29 cellular contexts compared by ENCODE assay signal in the genomic region with DNA sequence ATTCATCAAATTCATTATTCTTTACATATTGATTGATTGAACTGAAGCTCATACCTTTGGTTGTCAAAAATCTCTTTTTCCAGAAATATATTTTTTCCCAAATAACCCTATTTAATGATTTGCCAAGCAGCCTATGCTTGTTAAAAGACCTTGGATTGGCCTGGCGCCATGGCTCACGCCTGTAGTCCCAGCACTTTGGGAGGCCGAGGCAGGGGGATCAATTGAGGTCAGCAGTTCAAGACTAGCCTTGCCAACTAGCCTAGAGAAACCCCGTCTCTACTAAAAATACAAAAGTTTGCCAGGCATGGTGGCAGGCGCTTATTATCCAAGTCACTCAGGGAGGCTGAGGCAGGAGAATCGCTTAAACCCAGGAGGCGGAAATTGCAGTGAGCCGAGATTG.
DNase-seq lines count a peak whose midpoint lies in the region; ATAC-seq and TF ChIP-seq lines count a peak whose summit lies in the region.
"Had no signal": no experiment of that assay in that cellular context is flagged by ENCODE, and none has a peak within 500 bp of the region (broad histone marks: within the 10 kb centered on the region; RNA-seq: fewer than 3 reads in every experiment).

No MANE protein-coding gene starts in this region.

- no peaks in the 10 kb centered on the region for H3K4me1 ChIP-seq in GM23338 (ENCODE audit: insufficient read depth)
- H3K4me1 ChIP-seq: A549; BE2C; BLaER1; BLaER1 treated with 17β-estradiol and CSF1 and Interleukin-3, amounts not matched to agents 10 nM and 100 nM; Caco-2 had no signal

- no peak overlapping the region for H3K4me2 ChIP-seq in GM23338
- H3K4me2 ChIP-seq: A549; BLaER1; BLaER1 treated with 17β-estradiol and CSF1 and Interleukin-3, amounts not matched to agents 10 nM and 100 nM had no signal

- no peak overlapping the region for H3K27ac ChIP-seq in GM23338 (ENCODE audit: low read depth)
- H3K27ac ChIP-seq: 22Rv1; A549; BLaER1; BLaER1 treated with 17β-estradiol and CSF1 and Interleukin-3, amounts not matched to agents 10 nM and 100 nM; C4-2B had no signal

- no peaks in the 10 kb centered on the region for H3K36me3 Mint-ChIP-seq in GM23338 (ENCODE audit: low read depth)
- H3K36me3 Mint-ChIP-seq: CD14-positive monocyte; CD4-positive, alpha-beta memory T cell; CD4-positive, CD25-positive, alpha-beta regulatory T cell; CD8-positive, alpha-beta memory T cell; CD8-positive, alpha-beta T cell had no signal

- H3K27me3 ChIP-seq in GM23338 (ENCODE audit: insufficient read depth), result no peaks in the 10 kb centered on the region
- H3K27me3 ChIP-seq: BE2C; BLaER1; BLaER1 treated with 17β-estradiol and CSF1 and Interleukin-3, amounts not matched to agents 10 nM and 100 nM had no signal

- H3K79me2 ChIP-seq in GM23338 (replicated peaks; ENCODE audit: insufficient read depth), result no peaks in the 10 kb centered on the region

- H3K36me3 ChIP-seq in GM23338 (ENCODE audit: insufficient read depth), result no peaks in the 10 kb centered on the region
- H3K36me3 ChIP-seq: BE2C; BLaER1; BLaER1 treated with 17β-estradiol and CSF1 and Interleukin-3, amounts not matched to agents 10 nM and 100 nM had no signal

- DNase-seq in GM23338 (ENCODE audit: low spot score) (no peak), cortex of kidney (lab: John Stamatoyannopoulos, UW) (no peak)
- DNase-seq: 8988T; ACHN; AML-193; BE2C; C1 segment of cervical spinal cord; Caco-2; Calu3; CD4-positive, alpha-beta memory T cell; CD4-positive, alpha-beta T cell; CD4-positive, CD25-positive, alpha-beta regulatory T cell; CD8-positive, alpha-beta memory T cell; CD8-positive, alpha-beta T cell; COR-L47; DMS 273 treated with DMSO at 0.1 percent for 48 hours; DMS153; DMS53; DMS79; DMS79 treated with DMSO at 0.1 percent for 48 hours; DND-41; EL had no signal

- H3K27ac Mint-ChIP-seq in GM23338, result no peak overlapping the region
- H3K27ac Mint-ChIP-seq: B cell; CD14-positive monocyte; CD4-positive, alpha-beta memory T cell; CD4-positive, alpha-beta T cell; CD4-positive, CD25-positive, alpha-beta regulatory T cell; CD8-positive, alpha-beta memory T cell; CD8-positive, alpha-beta T cell had no signal

- H3K4me3 ChIP-seq in GM23338, result no peak overlapping the region
- H3K4me3 ChIP-seq: A549; BLaER1; BLaER1 treated with 17β-estradiol and CSF1 and Interleukin-3, amounts not matched to agents 10 nM and 100 nM had no signal

- TF ChIP-seq CTCF in GM23338 (conservative IDR thresholded peaks at IDR 0.05; ENCODE audit: low read depth in 2 of 2), result no peak

- H3K4me1 Mint-ChIP-seq in GM23338, result no peaks in the 10 kb centered on the region
- H3K4me1 Mint-ChIP-seq: B cell; CD14-positive monocyte; CD4-positive, alpha-beta memory T cell; CD4-positive, CD25-positive, alpha-beta regulatory T cell; CD8-positive, alpha-beta memory T cell had no signal

- no peak overlapping the region for H3K4me3 Mint-ChIP-seq in GM23338
- H3K4me3 Mint-ChIP-seq: B cell; CD14-positive monocyte; CD4-positive, alpha-beta memory T cell; CD4-positive, alpha-beta T cell; CD4-positive, CD25-positive, alpha-beta regulatory T cell; CD8-positive, alpha-beta memory T cell; CD8-positive, alpha-beta T cell had no signal

- H2AFZ ChIP-seq in GM23338, result peak overlapping the region; percentile 45; the same call in 1 of the 2 replicates

- H3K9me3 Mint-ChIP-seq in GM23338, result no peaks in the 10 kb centered on the region
- H3K9me3 Mint-ChIP-seq: CD4-positive, alpha-beta T cell had no signal

- H3F3A ChIP-seq in GM23338 (replicated peaks; ENCODE audit: low read depth), result no peaks in the 10 kb centered on the region

- H3K9me2 ChIP-seq in GM23338 (ENCODE audit: insufficient read depth), result no peaks in the 10 kb centered on the region

- ATAC-seq in GM23338, result no peak
- ATAC-seq: A549; CD8-positive, alpha-beta T cell had no signal

- no peaks in the 10 kb centered on the region for H4K20me1 ChIP-seq in GM23338 (replicated peaks; ENCODE audit: insufficient read depth)
- H4K20me1 ChIP-seq: BLaER1; BLaER1 treated with 17β-estradiol and CSF1 and Interleukin-3, amounts not matched to agents 10 nM and 100 nM had no signal

- H3K27me3 Mint-ChIP-seq in GM23338 (ENCODE audit: insufficient read depth, low read depth, poor library complexity), result no peaks in the 10 kb centered on the region
- H3K27me3 Mint-ChIP-seq: B cell; CD4-positive, alpha-beta memory T cell; CD4-positive, alpha-beta T cell; CD4-positive, CD25-positive, alpha-beta regulatory T cell; CD8-positive, alpha-beta memory T cell had no signal

TF ChIP-seq in GM23338, 12 proteins besides CTCF, POLR2A, EP300 and RAD21 (continues in another document):
- TF ChIP-seq STAT1 (IDR thresholded peaks at IDR 0.05; ENCODE audit: unreplicated experiment) (no peak), EZH2phosphoT487 (IDR thresholded peaks at IDR 0.05; ENCODE audit: unreplicated experiment) (no peak), ETS1 (IDR thresholded peaks at IDR 0.05) (no peak), ZNF331 (CRISPR knock-in tag; IDR thresholded peaks at IDR 0.05; ENCODE audit: low read depth) (no peak), CREB1 (CRISPR knock-in tag; IDR thresholded peaks at IDR 0.05; ENCODE audit: low read depth) (no peak), POLR2AphosphoS5 (IDR thresholded peaks at IDR 0.05; ENCODE audit: low read depth) (no peak)
- TF ChIP-seq, protein P1, sequence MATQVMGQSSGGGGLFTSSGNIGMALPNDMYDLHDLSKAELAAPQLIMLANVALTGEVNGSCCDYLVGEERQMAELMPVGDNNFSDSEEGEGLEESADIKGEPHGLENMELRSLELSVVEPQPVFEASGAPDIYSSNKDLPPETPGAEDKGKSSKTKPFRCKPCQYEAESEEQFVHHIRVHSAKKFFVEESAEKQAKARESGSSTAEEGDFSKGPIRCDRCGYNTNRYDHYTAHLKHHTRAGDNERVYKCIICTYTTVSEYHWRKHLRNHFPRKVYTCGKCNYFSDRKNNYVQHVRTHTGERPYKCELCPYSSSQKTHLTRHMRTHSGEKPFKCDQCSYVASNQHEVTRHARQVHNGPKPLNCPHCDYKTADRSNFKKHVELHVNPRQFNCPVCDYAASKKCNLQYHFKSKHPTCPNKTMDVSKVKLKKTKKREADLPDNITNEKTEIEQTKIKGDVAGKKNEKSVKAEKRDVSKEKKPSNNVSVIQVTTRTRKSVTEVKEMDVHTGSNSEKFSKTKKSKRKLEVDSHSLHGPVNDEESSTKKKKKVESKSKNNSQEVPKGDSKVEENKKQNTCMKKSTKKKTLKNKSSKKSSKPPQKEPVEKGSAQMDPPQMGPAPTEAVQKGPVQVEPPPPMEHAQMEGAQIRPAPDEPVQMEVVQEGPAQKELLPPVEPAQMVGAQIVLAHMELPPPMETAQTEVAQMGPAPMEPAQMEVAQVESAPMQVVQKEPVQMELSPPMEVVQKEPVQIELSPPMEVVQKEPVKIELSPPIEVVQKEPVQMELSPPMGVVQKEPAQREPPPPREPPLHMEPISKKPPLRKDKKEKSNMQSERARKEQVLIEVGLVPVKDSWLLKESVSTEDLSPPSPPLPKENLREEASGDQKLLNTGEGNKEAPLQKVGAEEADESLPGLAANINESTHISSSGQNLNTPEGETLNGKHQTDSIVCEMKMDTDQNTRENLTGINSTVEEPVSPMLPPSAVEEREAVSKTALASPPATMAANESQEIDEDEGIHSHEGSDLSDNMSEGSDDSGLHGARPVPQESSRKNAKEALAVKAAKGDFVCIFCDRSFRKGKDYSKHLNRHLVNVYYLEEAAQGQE (IDR thresholded peaks at IDR 0.05; ENCODE audit: unreplicated experiment), result no peak
